16 cellular contexts compared by ENCODE assay signal in genomic region chr1:84653130-84653680, GRCh38. TPM values are rescaled to one million over a fixed set of nuclear protein-coding genes. Genes with fewer than 3 reads are reported as not detected.
DNase-seq lines count a peak whose midpoint lies in the region; ATAC-seq and TF ChIP-seq lines count a peak whose summit lies in the region.
"Had no signal": no experiment of that assay in that cellular context is flagged by ENCODE, and none has a peak within 500 bp of the region (broad histone marks: within the 10 kb centered on the region; RNA-seq: fewer than 3 reads in every experiment).

No MANE protein-coding gene starts in this region.

- H3K27ac ChIP-seq in C4-2B = no peak overlapping the region
- no peak overlapping the region for H3K27ac ChIP-seq in substantia nigra (ENCODE audit: low read depth, low read length, poor library complexity, severe bottlenecking)
- H3K27ac ChIP-seq: KMS-11 had no signal

- no peak overlapping the region for H3K4me3 Mint-ChIP-seq in activated T-helper 17 cell treated with anti-CD3 and anti-CD28 coated beads, Interleukin-2, amount 50 U/mL, for 72 hours
- H3K4me3 Mint-ChIP-seq: activated CD4-positive, alpha-beta memory T cell treated with anti-CD3 and anti-CD28 coated beads, Interleukin-2, amount 10 ng/mL, durations not matched to agents 7 days and 5 days; CD4-positive, alpha-beta T cell; nephron had no signal

- ATAC-seq in activated T-helper 17 cell treated with anti-CD3 and anti-CD28 coated beads, Interleukin-2, amount 50 U/mL, for 72 hours (replicated peaks) = peak; percentile 37
- ATAC-seq: left ventricle myocardium superior had no signal

- DNase-seq in HEK293T (ENCODE audit: extremely low spot score) = peak; percentile 15
- peak; percentile 33 for DNase-seq in hepatic stellate cell (ENCODE audit: low spot score)
- DNase-seq in NCI-H1092 (lab: John Stamatoyannopoulos, UW) = no peak
- DNase-seq in substantia nigra (lab: John Stamatoyannopoulos, UW) = no peak
- no peak for DNase-seq in NCI-H187 (lab: John Stamatoyannopoulos, UW)
- DNase-seq in NCI-H510A treated with DMSO at 0.1 percent for 48 hours (lab: John Stamatoyannopoulos, UW) = no peak
- DNase-seq: activated CD4-positive, alpha-beta memory T cell treated with anti-CD3 and anti-CD28 coated beads, Interleukin-2, amount 10 ng/mL, durations not matched to agents 7 days and 5 days; activated gamma-delta T cell; CD4-positive, alpha-beta T cell; hippocampal formation; left ventricle myocardium superior; RPMI8226 had no signal

- POLR2A ChIA-PET in HEK293T (lab: Yijun Ruan, JAX) = no interaction called here

- peak; percentile 13 for TF ChIP-seq CTCF in C4-2B (conservative IDR thresholded peaks at IDR 0.05)

- H3K36me3 Mint-ChIP-seq in activated T-helper 17 cell treated with anti-CD3 and anti-CD28 coated beads, Interleukin-2, amount 50 U/mL, for 72 hours (ENCODE audit: low read depth) = peaks cover 46% of the 10 kb centered on the region

- no peaks in the 10 kb centered on the region for H3K27me3 Mint-ChIP-seq in activated T-helper 17 cell treated with anti-CD3 and anti-CD28 coated beads, Interleukin-2, amount 50 U/mL, for 72 hours
- H3K27me3 Mint-ChIP-seq: activated CD4-positive, alpha-beta memory T cell treated with anti-CD3 and anti-CD28 coated beads, Interleukin-2, amount 10 ng/mL, durations not matched to agents 7 days and 5 days; CD4-positive, alpha-beta T cell had no signal

- CTCF ChIA-PET in HEK293T (lab: Yijun Ruan, JAX) = no interaction called here

- no peaks in the 10 kb centered on the region for H3K4me1 Mint-ChIP-seq in activated T-helper 17 cell treated with anti-CD3 and anti-CD28 coated beads, Interleukin-2, amount 50 U/mL, for 72 hours
- H3K4me1 Mint-ChIP-seq: nephron had no signal

- H3K27ac Mint-ChIP-seq in activated T-helper 17 cell treated with anti-CD3 and anti-CD28 coated beads, Interleukin-2, amount 50 U/mL, for 72 hours = no peak overlapping the region
- H3K27ac Mint-ChIP-seq: activated CD4-positive, alpha-beta memory T cell treated with anti-CD3 and anti-CD28 coated beads, Interleukin-2, amount 10 ng/mL, durations not matched to agents 7 days and 5 days; CD4-positive, alpha-beta T cell; nephron had no signal

- no peaks in the 10 kb centered on the region for H3K9me3 Mint-ChIP-seq in activated T-helper 17 cell treated with anti-CD3 and anti-CD28 coated beads, Interleukin-2, amount 50 U/mL, for 72 hours
- H3K9me3 Mint-ChIP-seq: activated CD4-positive, alpha-beta memory T cell treated with anti-CD3 and anti-CD28 coated beads, Interleukin-2, amount 10 ng/mL, durations not matched to agents 7 days and 5 days; CD4-positive, alpha-beta T cell; nephron had no signal

TF ChIP-seq in HEK293T, 16 proteins besides CTCF, POLR2A, EP300 and RAD21:
- TF ChIP-seq NFRKB (IDR thresholded peaks at IDR 0.05) = no peak
- no peak for TF ChIP-seq FOXA1 (IDR thresholded peaks at IDR 0.05)
- TF ChIP-seq FOXK2 (IDR thresholded peaks at IDR 0.05) = no peak
- no peak for TF ChIP-seq PKNOX1 (IDR thresholded peaks at IDR 0.05)
- TF ChIP-seq BHLHE40 (IDR thresholded peaks at IDR 0.05; ENCODE audit: borderline replicate concordance) = no peak
- TF ChIP-seq CTBP1 (IDR thresholded peaks at IDR 0.05; ENCODE audit: borderline replicate concordance) = no peak
- no peak for TF ChIP-seq FOXM1 (IDR thresholded peaks at IDR 0.05; ENCODE audit: borderline replicate concordance)

RNA-seq across cellular contexts. Expression of gene SSX2IP, which starts 37.1 kb away (rescaled TPM):
- total RNA-seq in activated T-helper 17 cell treated with anti-CD3 and anti-CD28 coated beads, Interleukin-2, amount 50 U/mL, for 72 hours = 10 to 100 TPM in 1 of 2 donors, 1 to 10 TPM in 1; 4.1 to 10.7 TPM

Comparison
In these comparisons a context has a peak if more than half of its experiments do, and no peak if none do; other contexts are left out.
1. DNase-seq: peak in HEK293T (single experiment) and hepatic stellate cell (single experiment); none in NCI-H1092 (single experiment), substantia nigra (0 of 49), NCI-H187 (0 of 2) and NCI-H510A treated with DMSO at 0.1 percent for 48 hours (single experiment).